21 cellular contexts compared by ENCODE assay signal in genomic region chr2:45285791-45286390, GRCh38.
"Had no signal": no experiment of that assay in that cellular context is flagged by ENCODE, and none has a peak within 500 bp of the region (broad histone marks: within the 10 kb centered on the region; RNA-seq: fewer than 3 reads in every experiment).

No MANE protein-coding gene starts in this region.

- H3K27me3 ChIP-seq: ovary, upper lobe of right lung had no signal

- H3K9me3 ChIP-seq: ovary, prostate gland, upper lobe of right lung had no signal

- H3K4me1 ChIP-seq: gastroesophageal sphincter, prostate gland, upper lobe of right lung had no signal

- H3K36me3 ChIP-seq: gastroesophageal sphincter, ovary, prostate gland, upper lobe of right lung had no signal

- H3K27ac ChIP-seq: gastroesophageal sphincter, ovary, prostate gland, upper lobe of right lung had no signal

- H3K4me3 ChIP-seq: gastroesophageal sphincter, ovary, prostate gland, upper lobe of right lung had no signal

- ATAC-seq: activated T-cell treated with anti-CD3 and anti-CD28 coated beads, Interleukin-2, amount 50 U/mL, for 4 hours; gastroesophageal sphincter; left ventricle myocardium superior; naive thymus-derived CD8-positive, alpha-beta T cell; stimulated activated naive CD8-positive, alpha-beta T cell treated with anti-CD3 and anti-CD28 coated beads, Interleukin-15, Interleukin-2, amounts not matched to agents 100 U/mL and 50 U/mL, for 24 hours; upper lobe of right lung had no signal

- DNase-seq: activated B cell treated with CpG ODN at 0.5 μM for 24 hours; activated CD4-positive, alpha-beta T cell treated with anti-CD3 and anti-CD28 coated beads for 4 hours; activated CD4-positive, alpha-beta T cell treated with anti-CD3 and anti-CD28 coated beads, Interleukin-2, amount 50 U/mL, for 48 hours; activated CD8-positive, alpha-beta memory T cell treated with anti-CD3 and anti-CD28 coated beads, Interleukin-2, amount 50 U/mL, for 48 hours; activated naive CD4-positive, alpha-beta T cell treated with anti-CD3 and anti-CD28 coated beads for 36 hours; activated naive CD8-positive, alpha-beta T cell treated with anti-CD3 and anti-CD28 coated beads, Interleukin-2, amount 10 ng/mL, durations not matched to agents 7 days and 5 days; activated T-cell treated with anti-CD3 and anti-CD28 coated beads, Interleukin-2, amount 50 U/mL, for 4 hours; dermis blood vessel endothelial cell; effector CD8-positive, alpha-beta T cell; head of caudate nucleus; left ventricle myocardium superior; mammary epithelial cell; naive thymus-derived CD8-positive, alpha-beta T cell; ovary; stimulated activated CD4-positive, alpha-beta T cell treated with anti-CD3 and anti-CD28 coated beads, Interleukin-12 subunit alpha, Interleukin-12 subunit beta, amount 100 ng/mL, for 4 hours; stimulated activated CD4-positive, alpha-beta T cell treated with anti-CD3 and anti-CD28 coated beads, Interleukin-4, amount 100 ng/mL, for 4 hours; stimulated activated naive CD8-positive, alpha-beta T cell treated with anti-CD3 and anti-CD28 coated beads, Interleukin-15, Interleukin-2, amounts not matched to agents 100 U/mL and 50 U/mL, for 24 hours; T1000; upper lobe of right lung had no signal
